Comparison of ENCODE assay signal across 25 cellular contexts in genomic region chr2:60939622-60940021, GRCh38.
"Had no signal": no experiment of that assay in that cellular context is flagged by ENCODE, and none has a peak within 500 bp of the region (broad histone marks: within the 10 kb centered on the region; RNA-seq: fewer than 3 reads in every experiment).

No MANE protein-coding gene starts in this region.

- ATAC-seq: activated CD4-positive, CD25-positive, alpha-beta regulatory T cell treated with anti-CD3 and anti-CD28 coated beads, Interleukin-2, amount 50 U/mL, for 24 hours; activated T-helper 17 cell treated with anti-CD3 and anti-CD28 coated beads, Interleukin-2, amount 50 U/mL, for 72 hours; foreskin keratinocyte; lower lobe of right lung; T-cell had no signal

- H3K27ac Mint-ChIP-seq: activated naive CD8-positive, alpha-beta T cell treated with anti-CD3 and anti-CD28 coated beads, Interleukin-2, amount 10 ng/mL, durations not matched to agents 7 days and 5 days; activated T-helper 17 cell treated with anti-CD3 and anti-CD28 coated beads, Interleukin-2, amount 50 U/mL, for 72 hours; nephron progenitor cell; stimulated activated naive CD8-positive, alpha-beta T cell treated with anti-CD3 and anti-CD28 coated beads, Interleukin-15, Interleukin-2, amounts not matched to agents 100 ng/mL and 50 ng/mL, for 24 hours; T-cell had no signal

- DNase-seq: activated CD4-positive, alpha-beta T cell treated with anti-CD3 and anti-CD28 coated beads, Interleukin-2, amount 50 U/mL, for 1 hour; activated naive CD4-positive, alpha-beta T cell; activated naive CD8-positive, alpha-beta T cell treated with anti-CD3 and anti-CD28 coated beads, Interleukin-2, amount 10 ng/mL, durations not matched to agents 7 days and 5 days; activated T-cell treated with anti-CD3 and anti-CD28 coated beads for 4 hours; anterior cingulate cortex; brain microvascular endothelial cell; central memory CD4-positive, alpha-beta T cell; colonic mucosa; foreskin keratinocyte; glutamatergic neuron; hippocampal formation; islet precursor cell; lower lobe of right lung; nephron progenitor cell; occipital lobe; stimulated activated CD4-positive, alpha-beta T cell treated with anti-CD3 and anti-CD28 coated beads, Interleukin-12 subunit alpha, Interleukin-12 subunit beta, amount 100 ng/mL, for 4 hours; stimulated activated CD4-positive, alpha-beta T cell treated with anti-CD3 and anti-CD28 coated beads, Interleukin-1b, Interleukin-23, amount 100 ng/mL, for 48 hours; stimulated activated CD8-positive, alpha-beta memory T cell treated with anti-CD3 and anti-CD28 coated beads, Interleukin-4, amount 100 ng/mL, for 48 hours; T-cell; T-helper 9 cell; uterus had no signal

- H3K9me3 ChIP-seq: colonic mucosa, lower lobe of right lung, tibial nerve, uterus had no signal

- H3K9me3 Mint-ChIP-seq: activated naive CD8-positive, alpha-beta T cell treated with anti-CD3 and anti-CD28 coated beads, Interleukin-2, amount 10 ng/mL, durations not matched to agents 7 days and 5 days; activated T-helper 17 cell treated with anti-CD3 and anti-CD28 coated beads, Interleukin-2, amount 50 U/mL, for 72 hours; nephron progenitor cell; stimulated activated naive CD8-positive, alpha-beta T cell treated with anti-CD3 and anti-CD28 coated beads, Interleukin-15, Interleukin-2, amounts not matched to agents 100 ng/mL and 50 ng/mL, for 24 hours; T-cell had no signal

- H3K36me3 ChIP-seq: brain microvascular endothelial cell, colonic mucosa, uterus had no signal

- H3K4me3 Mint-ChIP-seq: activated naive CD8-positive, alpha-beta T cell treated with anti-CD3 and anti-CD28 coated beads, Interleukin-2, amount 10 ng/mL, durations not matched to agents 7 days and 5 days; activated T-helper 17 cell treated with anti-CD3 and anti-CD28 coated beads, Interleukin-2, amount 50 U/mL, for 72 hours; nephron progenitor cell; stimulated activated naive CD8-positive, alpha-beta T cell treated with anti-CD3 and anti-CD28 coated beads, Interleukin-15, Interleukin-2, amounts not matched to agents 100 ng/mL and 50 ng/mL, for 24 hours; T-cell had no signal

- H3K27me3 Mint-ChIP-seq: activated naive CD8-positive, alpha-beta T cell treated with anti-CD3 and anti-CD28 coated beads, Interleukin-2, amount 10 ng/mL, durations not matched to agents 7 days and 5 days; activated T-helper 17 cell treated with anti-CD3 and anti-CD28 coated beads, Interleukin-2, amount 50 U/mL, for 72 hours; stimulated activated naive CD8-positive, alpha-beta T cell treated with anti-CD3 and anti-CD28 coated beads, Interleukin-15, Interleukin-2, amounts not matched to agents 100 ng/mL and 50 ng/mL, for 24 hours; T-cell had no signal

- H3K4me3 ChIP-seq: colonic mucosa, lower lobe of right lung, tibial nerve, uterus had no signal

- H3K27ac ChIP-seq: brain microvascular endothelial cell, colonic mucosa, foreskin keratinocyte, lower lobe of right lung, tibial nerve, uterus had no signal

- H3K27me3 ChIP-seq: brain microvascular endothelial cell, colonic mucosa, foreskin keratinocyte, tibial nerve, uterus had no signal

- H3K4me1 Mint-ChIP-seq: nephron progenitor cell had no signal
